In genomic region chr4:182449186-182449880, GRCh38 we compare ENCODE assay signal across 8 cellular contexts.
DNase-seq lines count a peak whose midpoint lies in the region; ATAC-seq and FAIRE-seq lines count a peak whose summit lies in the region.

No MANE protein-coding gene starts in this region.

- peaks cover 64% of the 10 kb centered on the region for H3K27me3 Mint-ChIP-seq in activated naive CD8-positive, alpha-beta T cell treated with anti-CD3 and anti-CD28 coated beads, Interleukin-2, amount 50 U/mL, for 24 hours

- H3K27ac Mint-ChIP-seq in activated naive CD8-positive, alpha-beta T cell treated with anti-CD3 and anti-CD28 coated beads, Interleukin-2, amount 50 U/mL, for 24 hours: no peak overlapping the region

- no peak overlapping the region for H3K27ac ChIP-seq in small intestine (ENCODE audit: low read depth in 1 of 2, low read length in 1 of 2)

- 2 to 3% (median 2%) methylated on average over 21 to 34 of the region's 34 CpGs for WGBS in small intestine, 3 donors

- peak; percentile 1 for ATAC-seq in HG03442 (IDR thresholded peaks at IDR 0.05; ENCODE audit: unreplicated experiment)
- ATAC-seq in activated naive CD8-positive, alpha-beta T cell treated with anti-CD3 and anti-CD28 coated beads, Interleukin-2, amount 50 U/mL, for 24 hours: no peak
- no peak for ATAC-seq in GM21723 (IDR thresholded peaks at IDR 0.05; ENCODE audit: unreplicated experiment)
- ATAC-seq in HG03045 (IDR thresholded peaks at IDR 0.05; ENCODE audit: unreplicated experiment): no peak
- ATAC-seq in HG03108 (IDR thresholded peaks at IDR 0.05; ENCODE audit: unreplicated experiment): no peak

- peaks cover 0 to 6% of the 10 kb centered on the region in 2 donors for H3K27me3 ChIP-seq in small intestine (ENCODE audit: control insufficient read depth in 2 of 2, insufficient read depth in 2 of 2, low read length in 2 of 2)

- H3K9me3 ChIP-seq in small intestine (ENCODE audit: control insufficient read depth, low read depth): no peaks in the 10 kb centered on the region

- DNase-seq in ELR (ENCODE audit: low read depth) (peak; percentile 50), iPS-NIHi7 (ENCODE audit: extremely low spot score) (peak; percentile 62), small intestine (peak; percentile 3)
- DNase-seq in activated naive CD8-positive, alpha-beta T cell treated with anti-CD3 and anti-CD28 coated beads, Interleukin-2, amount 50 U/mL, for 24 hours: no peak

- peaks cover 2% of the 10 kb centered on the region for H3K36me3 Mint-ChIP-seq in activated naive CD8-positive, alpha-beta T cell treated with anti-CD3 and anti-CD28 coated beads, Interleukin-2, amount 50 U/mL, for 24 hours (ENCODE audit: low read depth)

- H3K36me3 ChIP-seq in small intestine (ENCODE audit: control insufficient read depth in 2 of 2, insufficient read depth in 2 of 2, low read length in 2 of 2): no peaks in the 10 kb centered on the region

- H3K4me1 ChIP-seq in small intestine (ENCODE audit: control insufficient read depth in 2 of 2, insufficient read depth in 1 of 2, low read depth in 1 of 2, low read length in 1 of 2): no peaks in the 10 kb centered on the region

- H3K9me3 Mint-ChIP-seq in activated naive CD8-positive, alpha-beta T cell treated with anti-CD3 and anti-CD28 coated beads, Interleukin-2, amount 50 U/mL, for 24 hours: no peaks in the 10 kb centered on the region

- H3K4me3 Mint-ChIP-seq in activated naive CD8-positive, alpha-beta T cell treated with anti-CD3 and anti-CD28 coated beads, Interleukin-2, amount 50 U/mL, for 24 hours: peak overlapping the region; percentile 74

- peaks cover 15% of the 10 kb centered on the region for H3K4me1 Mint-ChIP-seq in activated naive CD8-positive, alpha-beta T cell treated with anti-CD3 and anti-CD28 coated beads, Interleukin-2, amount 50 U/mL, for 24 hours

- no peak for FAIRE-seq in small intestine (lab: Jason Lieb, UNC)

- peak overlapping the region in 1 of 2 donors; percentile 61 for H3K4me3 ChIP-seq in small intestine (ENCODE audit: low read depth in 1 of 2, low read length in 2 of 2)
